16 cellular contexts compared by ENCODE assay signal in genomic region chr2:142395294-142395693, GRCh38.
DNase-seq lines count a peak whose midpoint lies in the region; ATAC-seq and TF ChIP-seq lines count a peak whose summit lies in the region.
"Had no signal": no experiment of that assay in that cellular context is flagged by ENCODE, and none has a peak within 500 bp of the region (broad histone marks: within the 10 kb centered on the region; RNA-seq: fewer than 3 reads in every experiment).

No MANE protein-coding gene starts in this region.

- no peaks in the 10 kb centered on the region for H3K36me3 ChIP-seq in GM23338 (ENCODE audit: insufficient read depth)
- H3K36me3 ChIP-seq: BLaER1 had no signal

- H3K4me2 ChIP-seq in GM23338, result no peak overlapping the region
- H3K4me2 ChIP-seq: A549, BLaER1 had no signal

- H3K36me3 Mint-ChIP-seq in GM23338 (ENCODE audit: low read depth) (peaks cover 21% of the 10 kb centered on the region), chondrocyte (ENCODE audit: low read depth) (peaks cover 6% of the 10 kb centered on the region)
- H3K36me3 Mint-ChIP-seq: CD14-positive monocyte; CD4-positive, alpha-beta memory T cell had no signal

- no peak for TF ChIP-seq CTCF in GM23338 (conservative IDR thresholded peaks at IDR 0.05; ENCODE audit: low read depth in 2 of 2)
- TF ChIP-seq CTCF in chondrocyte (IDR thresholded peaks at IDR 0.05), result no peak

- H3K4me1 Mint-ChIP-seq in GM23338 (no peaks in the 10 kb centered on the region), chondrocyte (ENCODE audit: low read depth) (no peaks in the 10 kb centered on the region)
- H3K4me1 Mint-ChIP-seq: CD14-positive monocyte; CD4-positive, alpha-beta memory T cell; H9 had no signal

- no peaks in the 10 kb centered on the region for H3F3A ChIP-seq in GM23338 (replicated peaks; ENCODE audit: low read depth)

- no peaks in the 10 kb centered on the region for H4K20me1 ChIP-seq in GM23338 (replicated peaks; ENCODE audit: insufficient read depth)
- H4K20me1 ChIP-seq: BLaER1 had no signal

- no peak overlapping the region for H3K4me3 ChIP-seq in GM23338
- H3K4me3 ChIP-seq: A549, BLaER1 had no signal

- H3K27ac Mint-ChIP-seq in GM23338 (no peak overlapping the region), chondrocyte (ENCODE audit: unreplicated experiment) (no peak overlapping the region)
- H3K27ac Mint-ChIP-seq: CD14-positive monocyte; CD4-positive, alpha-beta memory T cell; H9 had no signal

- peak overlapping the region; percentile 18; the same call in 1 of the 2 replicates for H2AFZ ChIP-seq in GM23338

- no peak for ATAC-seq in GM23338
- no peak for ATAC-seq in GM18520 (IDR thresholded peaks at IDR 0.05; ENCODE audit: unreplicated experiment)
- ATAC-seq: A549 had no signal

- DNase-seq in GM23338 (ENCODE audit: low spot score) (no peak), OCI-M1 (lab: John Stamatoyannopoulos, UW) (peak; percentile 44), astrocyte of the hippocampus (ENCODE audit: low read depth, low spot score) (peak; percentile 16), middle frontal gyrus (ENCODE audit: extremely low spot score, low spot score) (peak; percentile 40), chondrocyte (ENCODE audit: low spot score) (no peak)
- DNase-seq in activated T-cell treated with anti-CD3 and anti-CD28 coated beads, Interleukin-2, amount 50 U/mL, for 48 hours, result no peak
- DNase-seq: CD4-positive, alpha-beta memory T cell; DMS153; DMS79 treated with DMSO at 0.1 percent for 48 hours; GF-D8; H9 had no signal

- H3K4me3 Mint-ChIP-seq in GM23338, result no peak overlapping the region
- no peak overlapping the region for H3K4me3 Mint-ChIP-seq in chondrocyte (ENCODE audit: unreplicated experiment)
- H3K4me3 Mint-ChIP-seq: CD14-positive monocyte; CD4-positive, alpha-beta memory T cell; H9 had no signal

- no peaks in the 10 kb centered on the region for H3K4me1 ChIP-seq in GM23338 (ENCODE audit: insufficient read depth)
- H3K4me1 ChIP-seq: A549, BLaER1 had no signal

- no peak overlapping the region for H3K27ac ChIP-seq in GM23338 (ENCODE audit: low read depth)
- H3K27ac ChIP-seq: 22Rv1, A549, BLaER1 had no signal

- H3K79me2 ChIP-seq in GM23338 (replicated peaks; ENCODE audit: insufficient read depth), result no peaks in the 10 kb centered on the region

- H3K9me2 ChIP-seq in GM23338 (ENCODE audit: insufficient read depth), result no peaks in the 10 kb centered on the region

- H3K9me3 Mint-ChIP-seq in GM23338, result peaks cover 32% of the 10 kb centered on the region
- H3K9me3 Mint-ChIP-seq in chondrocyte (ENCODE audit: low read depth), result peaks cover 18% of the 10 kb centered on the region

- H3K27me3 Mint-ChIP-seq in GM23338 (ENCODE audit: insufficient read depth, low read depth, poor library complexity), result peaks cover 2% of the 10 kb centered on the region
- H3K27me3 Mint-ChIP-seq in chondrocyte (ENCODE audit: low read depth), result no peaks in the 10 kb centered on the region
- H3K27me3 Mint-ChIP-seq: CD4-positive, alpha-beta memory T cell had no signal

- no peaks in the 10 kb centered on the region for H3K27me3 ChIP-seq in GM23338 (ENCODE audit: insufficient read depth)
- H3K27me3 ChIP-seq: BLaER1 had no signal

TF ChIP-seq in GM23338, 12 proteins besides CTCF, POLR2A, EP300 and RAD21:
- TF ChIP-seq NANOG (IDR thresholded peaks at IDR 0.05; ENCODE audit: borderline replicate concordance) (no peak), EZH2 (IDR thresholded peaks at IDR 0.05; ENCODE audit: low read depth, unreplicated experiment) (no peak), ZNF114 (CRISPR knock-in tag; IDR thresholded peaks at IDR 0.05) (no peak), ZNF331 (CRISPR knock-in tag; IDR thresholded peaks at IDR 0.05; ENCODE audit: low read depth) (no peak)

Comparison
In these comparisons a context has a peak if more than half of its experiments do, and no peak if none do; other contexts are left out.
1. DNase-seq: peak in OCI-M1 (single experiment), astrocyte of the hippocampus (single experiment) and middle frontal gyrus (single experiment); none in GM23338 (single experiment), chondrocyte (single experiment) and activated T-cell treated with anti-CD3 and anti-CD28 coated beads, Interleukin-2, amount 50 U/mL, for 48 hours (0 of 2).